In the genomic region with DNA sequence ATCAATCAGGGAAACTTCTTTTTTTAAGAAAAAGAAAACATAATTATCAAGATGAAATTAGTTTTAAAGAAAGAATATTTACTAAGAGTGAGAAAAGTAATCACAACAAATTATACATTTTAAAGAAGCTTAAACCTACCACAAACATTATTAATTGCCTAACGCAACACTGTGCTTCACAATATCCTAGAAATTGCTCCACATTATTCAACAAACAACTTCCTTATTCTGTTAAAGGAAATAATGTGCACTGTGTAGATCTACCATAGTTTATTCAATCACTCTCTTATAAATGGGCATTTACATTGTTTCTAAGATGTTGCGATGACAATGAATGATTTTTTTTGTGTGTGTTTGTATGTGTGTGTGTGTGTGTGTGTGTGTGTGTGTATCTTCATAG, we compare ENCODE assay signal across 29 cellular contexts.
"Had no signal": no experiment of that assay in that cellular context is flagged by ENCODE, and none has a peak within 500 bp of the region (broad histone marks: within the 10 kb centered on the region; RNA-seq: fewer than 3 reads in every experiment).

No MANE protein-coding gene starts in this region.

- H3K36me3 ChIP-seq: esophagus muscularis mucosa, gastroesophageal sphincter, heart right ventricle, left lung, neural progenitor cell, sigmoid colon, tibial artery had no signal

- H3K4me1 Mint-ChIP-seq: mesothelial cell of epicardium; nephron; neural progenitor cell; stimulated activated memory B cell treated with anti-CD40 and anti-IgM and Interleukin-4, amounts not matched to agents 10 μg/mL and 1 μg/mL and 100 μg/mL, for 72 hours had no signal

- H3K9me3 ChIP-seq: esophagus muscularis mucosa, gastroesophageal sphincter, heart right ventricle, left lung, mucosa of descending colon, psoas muscle, sigmoid colon, testis, tibial artery had no signal

- DNase-seq: dermis blood vessel endothelial cell; effector memory CD4-positive, alpha-beta T cell; foreskin keratinocyte; glutamatergic neuron; heart right ventricle; hippocampal formation; left cardiac atrium; left lung; mesenchymal stem cell; mucosa of descending colon; naive B cell; nucleus accumbens; posterior cingulate gyrus; psoas muscle; right cardiac atrium; sigmoid colon; stimulated activated CD4-positive, alpha-beta T cell treated with anti-CD3 and anti-CD28 coated beads, Interleukin-4, amount 100 ng/mL, for 4 hours; stimulated activated naive CD8-positive, alpha-beta T cell treated with anti-CD3 and anti-CD28 coated beads, Interleukin-15, Interleukin-2, amounts not matched to agents 100 U/mL and 50 U/mL, for 24 hours; substantia nigra; testis; tibial artery had no signal

- H3K27ac Mint-ChIP-seq: mesothelial cell of epicardium; naive B cell; nephron; neural progenitor cell; stimulated activated memory B cell treated with anti-CD40 and anti-IgM and Interleukin-4, amounts not matched to agents 10 μg/mL and 1 μg/mL and 100 μg/mL, for 72 hours; type B pancreatic cell had no signal

- ATAC-seq: foreskin keratinocyte; gastroesophageal sphincter; heart right ventricle; left cardiac atrium; left lung; mucosa of descending colon; psoas muscle; right cardiac atrium; stimulated activated memory B cell treated with anti-CD40 and anti-IgM and Interleukin-4, amounts not matched to agents 10 μg/mL and 1 μg/mL and 100 μg/mL, for 72 hours; stimulated activated naive CD8-positive, alpha-beta T cell treated with anti-CD3 and anti-CD28 coated beads, Interleukin-15, Interleukin-2, amounts not matched to agents 100 U/mL and 50 U/mL, for 24 hours had no signal

- H3K9me3 Mint-ChIP-seq: mesothelial cell of epicardium; nephron; stimulated activated memory B cell treated with anti-CD40 and anti-IgM and Interleukin-4, amounts not matched to agents 10 μg/mL and 1 μg/mL and 100 μg/mL, for 72 hours; type B pancreatic cell had no signal

- H3K27me3 ChIP-seq: esophagus muscularis mucosa, foreskin keratinocyte, gastroesophageal sphincter, heart right ventricle, left lung, neural progenitor cell, sigmoid colon, testis, tibial artery had no signal

- H3K27ac ChIP-seq: coronary artery, esophagus muscularis mucosa, foreskin keratinocyte, gastroesophageal sphincter, heart right ventricle, neural progenitor cell, psoas muscle, sigmoid colon, testis, tibial artery had no signal

- H3K4me3 Mint-ChIP-seq: mesothelial cell of epicardium; naive B cell; nephron; neural progenitor cell; stimulated activated memory B cell treated with anti-CD40 and anti-IgM and Interleukin-4, amounts not matched to agents 10 μg/mL and 1 μg/mL and 100 μg/mL, for 72 hours; type B pancreatic cell had no signal

- H3K27me3 Mint-ChIP-seq: naive B cell; stimulated activated memory B cell treated with anti-CD40 and anti-IgM and Interleukin-4, amounts not matched to agents 10 μg/mL and 1 μg/mL and 100 μg/mL, for 72 hours; type B pancreatic cell had no signal

- H3K4me1 ChIP-seq: esophagus muscularis mucosa, foreskin keratinocyte, gastroesophageal sphincter, heart right ventricle, left lung, neural progenitor cell, psoas muscle, sigmoid colon, testis, tibial artery had no signal

- H3K36me3 Mint-ChIP-seq: mesothelial cell of epicardium; naive B cell; neural progenitor cell; stimulated activated memory B cell treated with anti-CD40 and anti-IgM and Interleukin-4, amounts not matched to agents 10 μg/mL and 1 μg/mL and 100 μg/mL, for 72 hours; type B pancreatic cell had no signal

- H3K4me3 ChIP-seq: coronary artery, esophagus muscularis mucosa, gastroesophageal sphincter, heart right ventricle, left lung, mucosa of descending colon, neural progenitor cell, psoas muscle, sigmoid colon, testis, tibial artery had no signal
